Comparison of ENCODE assay signal across 23 cellular contexts in the genomic region with DNA sequence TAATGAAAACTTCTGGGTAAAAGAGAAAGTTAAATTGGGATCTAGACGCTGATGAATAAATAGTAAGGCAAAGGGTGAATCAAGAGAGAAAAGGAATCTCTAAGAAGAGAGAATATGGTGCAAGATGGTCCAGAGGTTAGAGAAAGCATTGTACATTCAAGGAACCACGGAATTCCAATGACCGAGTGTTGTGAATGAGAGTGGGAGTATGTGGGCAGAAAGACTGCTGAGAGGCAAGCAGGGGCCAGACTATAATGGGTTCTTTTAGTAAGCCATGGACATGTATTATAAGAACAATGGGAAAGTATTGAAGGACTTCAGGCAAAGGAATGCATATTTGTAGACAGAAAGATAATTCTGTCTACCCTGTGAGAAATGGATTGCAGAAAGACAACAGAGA. TPM values are rescaled to one million over a fixed set of nuclear protein-coding genes. Genes with fewer than 3 reads are reported as not detected.
A peak's percentile ranks its signal among the peaks of the same experiment; 100 is the strongest.
DNase-seq lines count a peak whose midpoint lies in the region; ATAC-seq, FAIRE-seq and TF ChIP-seq lines count a peak whose summit lies in the region.
"Had no signal": no experiment of that assay in that cellular context is flagged by ENCODE, and none has a peak within 500 bp of the region (broad histone marks: within the 10 kb centered on the region; RNA-seq: fewer than 3 reads in every experiment).

No MANE protein-coding gene starts in this region.

- WGBS in upper lobe of left lung, 2 donors = 74 to 96% methylated on average over 3 of the region's 3 CpGs
- 23% methylated on average over 3 of the region's 3 CpGs for WGBS in SK-N-SH (ENCODE audit: low lambda C conversion rate)
- 60 to 88% (median 77%) methylated on average over 3 of the region's 3 CpGs for WGBS in stomach, 5 donors

- POLR2A ChIA-PET in SK-N-SH (lab: Yijun Ruan, JAX) = no interaction called here

- no peaks in the 10 kb centered on the region for H3K9me3 ChIP-seq in astrocyte (ENCODE audit: insufficient read depth, low read depth, low read length)
- no peaks in the 10 kb centered on the region for H3K9me3 ChIP-seq in osteoblast (ENCODE audit: low read depth, low read length)
- H3K9me3 ChIP-seq in upper lobe of left lung = no peaks in the 10 kb centered on the region
- H3K9me3 ChIP-seq in SK-N-SH = no peaks in the 10 kb centered on the region
- no peaks in the 10 kb centered on the region for H3K9me3 ChIP-seq in stomach
- H3K9me3 ChIP-seq: A549, BE2C, Caco-2 had no signal

- no peaks in the 10 kb centered on the region for H3K4me1 ChIP-seq in astrocyte (ENCODE audit: insufficient read depth, low read length)
- H3K4me1 ChIP-seq in osteoblast (ENCODE audit: insufficient read depth, low read length) = no peaks in the 10 kb centered on the region
- H3K4me1 ChIP-seq in upper lobe of left lung = no peaks in the 10 kb centered on the region
- H3K4me1 ChIP-seq in SK-N-SH (ENCODE audit: control insufficient read depth in 1 of 2, insufficient read depth in 2 of 2, low read depth in 1 of 2, low read length in 1 of 2) = no peaks in the 10 kb centered on the region
- H3K4me1 ChIP-seq in stomach = no peaks in the 10 kb centered on the region
- H3K4me1 ChIP-seq: A549; BE2C; BLaER1 treated with 17β-estradiol and CSF1 and Interleukin-3, amounts not matched to agents 10 nM and 100 nM; Caco-2 had no signal

- no peaks in the 10 kb centered on the region for H3K36me3 Mint-ChIP-seq in astrocyte (ENCODE audit: low read depth, unreplicated experiment)

- DNase-seq in COLO829 (ENCODE audit: low spot score) (peak; percentile 33), astrocyte (ENCODE audit: low read depth) (peak; percentile 37), astrocyte of the spinal cord (ENCODE audit: low read depth, low spot score) (peak; percentile 47), osteoblast (ENCODE audit: insufficient read length, low spot score, missing footprints) (peak; percentile 43), upper lobe of left lung (no peak), SK-N-SH (no peak), stomach (no peak)
- DNase-seq: 8988T; ACHN; AML-193; BE2C; Caco-2; CD4-positive, alpha-beta memory T cell; DMS153; DND-41; GM23248; H9 had no signal

- ATAC-seq in upper lobe of left lung (ENCODE audit: low FRiP score in 2 of 2) = no peak
- no peak for ATAC-seq in HG03342 (IDR thresholded peaks at IDR 0.05; ENCODE audit: unreplicated experiment)
- ATAC-seq: A549, HCT116 had no signal

- H3K27ac Mint-ChIP-seq in astrocyte (ENCODE audit: unreplicated experiment) = no peak overlapping the region
- H3K27ac Mint-ChIP-seq: CD4-positive, alpha-beta memory T cell; H9 had no signal

- intact Hi-C loops in stomach (cut with DNase I; ENCODE audit: low total_unique reads) = no loop called here

- H3K27ac ChIP-seq in astrocyte (ENCODE audit: low read depth, low read length) (no peak overlapping the region), osteoblast (ENCODE audit: low read depth, low read length) (no peak overlapping the region), upper lobe of left lung (no peak overlapping the region), SK-N-SH (ENCODE audit: low read depth in 2 of 2, low read length in 1 of 2) (no peak overlapping the region), stomach (no peak overlapping the region)
- H3K27ac ChIP-seq: A549; BLaER1 treated with 17β-estradiol and CSF1 and Interleukin-3, amounts not matched to agents 10 nM and 100 nM; GM23248 had no signal

- no peaks in the 10 kb centered on the region for H3K79me2 ChIP-seq in astrocyte (ENCODE audit: insufficient read depth, low read length)
- H3K79me2 ChIP-seq in osteoblast (ENCODE audit: insufficient read depth, low read length) = no peaks in the 10 kb centered on the region
- H3K79me2 ChIP-seq in SK-N-SH (ENCODE audit: insufficient read depth) = no peaks in the 10 kb centered on the region

- TF ChIP-seq EP300 in upper lobe of left lung (IDR thresholded peaks at IDR 0.05) = no peak
- no peak for TF ChIP-seq EP300 in SK-N-SH (IDR thresholded peaks at IDR 0.05; ENCODE audit: borderline replicate concordance in 1 of 2, low read depth in 1 of 2, low read length in 1 of 2)
- TF ChIP-seq EP300 in stomach (IDR thresholded peaks at IDR 0.05) = no peak

- no peaks in the 10 kb centered on the region for H4K20me1 ChIP-seq in astrocyte (ENCODE audit: insufficient read depth, low read length)
- H4K20me1 ChIP-seq in osteoblast (ENCODE audit: insufficient read depth, low read length) = no peaks in the 10 kb centered on the region
- no peaks in the 10 kb centered on the region for H4K20me1 ChIP-seq in SK-N-SH (ENCODE audit: insufficient read depth)
- H4K20me1 ChIP-seq: BLaER1 treated with 17β-estradiol and CSF1 and Interleukin-3, amounts not matched to agents 10 nM and 100 nM had no signal

- H3K9ac ChIP-seq in astrocyte (ENCODE audit: low read length) = no peak overlapping the region
- no peak overlapping the region for H3K9ac ChIP-seq in SK-N-SH
- H3K9ac ChIP-seq: BLaER1 treated with 17β-estradiol and CSF1 and Interleukin-3, amounts not matched to agents 10 nM and 100 nM; GM23248 had no signal

- FAIRE-seq in astrocyte (lab: Jason Lieb, UNC) = no peak
- FAIRE-seq: A549, G401.6, GM12892 had no signal

- no peak overlapping the region for H3K4me3 Mint-ChIP-seq in astrocyte (ENCODE audit: unreplicated experiment)
- H3K4me3 Mint-ChIP-seq: CD4-positive, alpha-beta memory T cell; H9 had no signal

- H3K4me2 ChIP-seq in astrocyte (ENCODE audit: low read length) (no peak overlapping the region), osteoblast (ENCODE audit: insufficient read depth, low read length) (no peak overlapping the region), SK-N-SH (no peak overlapping the region)
- H3K4me2 ChIP-seq: A549; BLaER1 treated with 17β-estradiol and CSF1 and Interleukin-3, amounts not matched to agents 10 nM and 100 nM had no signal

- CTCF ChIA-PET in SK-N-SH (lab: Yijun Ruan, JAX) = no interaction called here

- H3K9me2 ChIP-seq in SK-N-SH = no peaks in the 10 kb centered on the region

- H2AFZ ChIP-seq in astrocyte (ENCODE audit: low read depth, low read length) (no peak overlapping the region), osteoblast (ENCODE audit: low read length) (no peak overlapping the region), SK-N-SH (ENCODE audit: low read depth) (no peak overlapping the region)
- H2AFZ ChIP-seq: GM23248 had no signal

- no peaks in the 10 kb centered on the region for H3K36me3 ChIP-seq in astrocyte (ENCODE audit: insufficient read depth, low read length)
- no peaks in the 10 kb centered on the region for H3K36me3 ChIP-seq in osteoblast (ENCODE audit: insufficient read depth, low read length)
- peaks cover 0 to 2% (median 0%) of the 10 kb centered on the region in 4 donors for H3K36me3 ChIP-seq in upper lobe of left lung
- H3K36me3 ChIP-seq in SK-N-SH (replicated peaks in 1 of 2; ENCODE audit: control insufficient read depth in 1 of 2, insufficient read depth in 2 of 2, low read length in 1 of 2) = no peaks in the 10 kb centered on the region
- H3K36me3 ChIP-seq in stomach = peaks cover 0 to 8% (median 6%) of the 10 kb centered on the region in 4 donors
- H3K36me3 ChIP-seq: BE2C had no signal

- peaks cover 4% of the 10 kb centered on the region for H3K4me1 Mint-ChIP-seq in astrocyte (ENCODE audit: low read depth, unreplicated experiment)
- H3K4me1 Mint-ChIP-seq: CD4-positive, alpha-beta memory T cell had no signal

- TF ChIP-seq POLR2A in upper lobe of left lung (IDR thresholded peaks at IDR 0.05) = no peak
- no peak for TF ChIP-seq POLR2A in stomach (IDR thresholded peaks at IDR 0.05)

- H3K4me3 ChIP-seq in astrocyte (ENCODE audit: insufficient read depth, low read depth, low read length) (no peak overlapping the region), astrocyte of the spinal cord (ENCODE audit: low read depth, low read length) (no peak overlapping the region), osteoblast (ENCODE audit: insufficient read depth, low read length) (no peak overlapping the region), upper lobe of left lung (no peak overlapping the region), SK-N-SH (ENCODE audit: low read depth in 2 of 2, low read length in 1 of 2) (no peak overlapping the region), stomach (no peak overlapping the region)
- H3K4me3 ChIP-seq: A549; BLaER1 treated with 17β-estradiol and CSF1 and Interleukin-3, amounts not matched to agents 10 nM and 100 nM; GM23248 had no signal

- no peaks in the 10 kb centered on the region for H3F3A ChIP-seq in SK-N-SH (replicated peaks; ENCODE audit: insufficient read depth)

- no peak for TF ChIP-seq CTCF in astrocyte (IDR thresholded peaks at IDR 0.05; ENCODE audit: insufficient read depth, low read depth, low read length)
- TF ChIP-seq CTCF in astrocyte of the spinal cord (IDR thresholded peaks at IDR 0.05; ENCODE audit: low read depth, low read length) = no peak
- TF ChIP-seq CTCF in osteoblast (IDR thresholded peaks at IDR 0.05; ENCODE audit: extremely low read depth, low read depth, low read length) = no peak
- TF ChIP-seq CTCF in upper lobe of left lung (IDR thresholded peaks at IDR 0.05) = no peak
- TF ChIP-seq CTCF in SK-N-SH (IDR thresholded peaks at IDR 0.05) = no peak
- TF ChIP-seq CTCF in stomach (IDR thresholded peaks at IDR 0.05) = no peak

- H3K27me3 Mint-ChIP-seq in astrocyte (ENCODE audit: low read depth, unreplicated experiment) = no peaks in the 10 kb centered on the region
- H3K27me3 Mint-ChIP-seq: CD4-positive, alpha-beta memory T cell had no signal

- peaks cover 5% of the 10 kb centered on the region for H3K9me3 Mint-ChIP-seq in astrocyte (ENCODE audit: unreplicated experiment)
- H3K9me3 Mint-ChIP-seq: H9 had no signal

- TF ChIP-seq RAD21 in SK-N-SH (IDR thresholded peaks at IDR 0.05; ENCODE audit: low read length) = no peak

- in situ Hi-C loops in astrocyte of the spinal cord (cut with HindIII; ENCODE audit: low sequenced_read_pairs) = no loop called here

- H3K27me3 ChIP-seq in astrocyte (ENCODE audit: insufficient read depth, low read length) = no peaks in the 10 kb centered on the region
- no peaks in the 10 kb centered on the region for H3K27me3 ChIP-seq in osteoblast (ENCODE audit: insufficient read depth, low read length)
- no peaks in the 10 kb centered on the region for H3K27me3 ChIP-seq in upper lobe of left lung
- H3K27me3 ChIP-seq in SK-N-SH (ENCODE audit: insufficient read depth) = no peaks in the 10 kb centered on the region
- H3K27me3 ChIP-seq in stomach = no peaks in the 10 kb centered on the region
- H3K27me3 ChIP-seq: BLaER1 treated with 17β-estradiol and CSF1 and Interleukin-3, amounts not matched to agents 10 nM and 100 nM had no signal

TF ChIP-seq in SK-N-SH, 30 proteins besides CTCF, POLR2A, EP300 and RAD21 (continues in another document):
- TF ChIP-seq FOSL2 (IDR thresholded peaks at IDR 0.05; ENCODE audit: borderline replicate concordance, low read depth) = no peak
- no peak for TF ChIP-seq GATA2 (CRISPR knock-in tag; IDR thresholded peaks at IDR 0.05)
- no peak for TF ChIP-seq TCF12 (IDR thresholded peaks at IDR 0.05)
- no peak for TF ChIP-seq CHD2 (IDR thresholded peaks at IDR 0.05; ENCODE audit: low read length, partially characterized antibody)

RNA-seq across cellular contexts. Expression of a gene that starts 45.2 kb away (rescaled TPM):
- 5.6 and 5.7 TPM in 2 replicates for total RNA-seq in astrocyte
- 14.8 and 15.9 TPM in 2 replicates for total RNA-seq in osteoblast
- 10 to 100 TPM in 5 of 6 donors, 1 to 10 TPM in 1; 9.0 to 21.7 (median 15.8) TPM for total RNA-seq in upper lobe of left lung
- 0.02 and 0.05 TPM in 2 replicates for polyA plus RNA-seq in SK-N-SH (2012; rRNA removed)
- 0.03 TPM in 2 replicates for polyA plus RNA-seq in SK-N-SH (2012; cell fraction: cytosol; rRNA removed)
- 0.01 TPM in 1 of 2 replicates, not detected in the other for polyA plus RNA-seq in SK-N-SH (2012; cell fraction: nucleus; rRNA removed)
- 10 to 100 TPM in 2 of 5 donors, 1 to 10 TPM in 2, not detected in 1; 1.9 to 33.9 (median 8.5) TPM for total RNA-seq in stomach
- 1 to 10 TPM; 1.1 to 2.1 (median 1.9) TPM for polyA plus RNA-seq in stomach

Comparison
In these comparisons a context has a peak if more than half of its experiments do, and no peak if none do; other contexts are left out.
1. DNase-seq: peak in COLO829 (single experiment), astrocyte (single experiment), astrocyte of the spinal cord (single experiment) and osteoblast (single experiment); none in upper lobe of left lung (0 of 2), SK-N-SH (single experiment) and stomach (single experiment).